8 cellular contexts compared by ENCODE assay signal in the genomic region with DNA sequence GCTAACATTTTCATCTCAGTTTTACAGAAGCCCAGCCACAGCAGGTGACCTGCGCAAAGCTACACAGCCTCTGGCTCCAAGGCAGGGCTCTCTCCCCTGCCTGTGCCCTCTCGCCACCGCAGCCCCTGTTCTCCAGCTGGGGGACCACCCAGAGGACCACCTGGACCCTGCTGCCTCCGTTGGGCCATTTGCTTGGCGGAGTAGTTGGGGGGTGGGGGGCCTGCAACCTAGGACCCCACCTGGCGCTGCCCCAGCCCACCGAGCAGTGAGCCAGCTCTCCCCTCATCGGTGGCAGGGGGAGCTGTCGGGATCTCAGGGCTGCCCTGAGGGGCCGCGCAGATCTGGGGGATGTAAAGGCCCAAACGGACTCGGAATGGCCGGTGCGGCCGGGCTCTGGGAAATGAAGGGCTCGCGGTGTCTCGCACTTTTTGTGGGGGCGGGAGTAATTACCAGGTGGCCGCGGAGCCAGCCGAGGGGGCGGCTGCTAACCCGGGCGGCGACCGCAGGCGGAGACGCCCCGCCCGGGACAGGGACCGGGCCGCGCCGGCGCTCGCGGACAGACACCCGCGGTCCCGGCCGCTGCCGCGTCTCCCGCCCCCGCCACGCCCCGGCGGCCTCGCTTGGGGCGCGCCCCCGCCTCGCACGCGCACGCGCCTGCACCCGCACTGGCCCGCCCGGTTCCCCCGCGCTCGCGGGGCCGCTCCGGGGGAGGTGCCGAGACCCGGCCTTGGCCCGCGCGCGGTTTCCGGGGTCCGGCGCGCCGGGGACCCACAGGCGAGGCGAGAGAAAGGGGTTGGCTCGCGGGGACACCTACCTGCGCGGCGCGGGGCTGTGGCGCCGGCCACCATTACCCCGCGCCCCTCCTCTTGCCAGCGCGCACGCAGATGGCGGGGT.
A peak's percentile ranks its signal among the peaks of the same experiment; 100 is the strongest.
DNase-seq lines count a peak whose midpoint lies in the region; TF ChIP-seq lines count a peak whose summit lies in the region.

No MANE protein-coding gene starts in this region.

- no peaks in the 10 kb centered on the region for H3K36me3 ChIP-seq in ES-I3 (ENCODE audit: insufficient read depth, low read length)
- H3K36me3 ChIP-seq in HUES48 (ENCODE audit: control insufficient read depth, insufficient read depth, low read length): no peaks in the 10 kb centered on the region
- no peaks in the 10 kb centered on the region for H3K36me3 ChIP-seq in neuron (ENCODE audit: insufficient read depth, low read length)

- H3K9ac ChIP-seq in ES-I3 (ENCODE audit: low read depth, low read length) (peak overlapping the region; percentile 58), HUES48 (ENCODE audit: low read depth, low read length) (peak overlapping the region; percentile 11; the same call in 1 of the 2 replicates)

- H3K9me3 ChIP-seq in ES-I3 (ENCODE audit: control insufficient read depth, insufficient read depth, low read length) (no peaks in the 10 kb centered on the region), HUES48 (ENCODE audit: control insufficient read depth, insufficient read depth, low read length) (no peaks in the 10 kb centered on the region), neuron (ENCODE audit: low read length) (no peaks in the 10 kb centered on the region)

- peak; percentile 73 for DNase-seq in activated T-cell treated with anti-CD3 and anti-CD28 coated beads, Interleukin-2, amount 50 U/mL, for 24 hours
- no peak for DNase-seq in fibroblast of mammary gland (ENCODE audit: low read depth)
- no peak for DNase-seq in NOMO-1 treated with dmso at 0.1 percent for 144 hours (lab: John Stamatoyannopoulos, UW; ENCODE audit: unreplicated experiment)
- DNase-seq in COLO829 (ENCODE audit: low spot score): no peak
- DNase-seq in OCI-M2 (lab: John Stamatoyannopoulos, UW; ENCODE audit: unreplicated experiment): no peak

- peak overlapping the region; percentile 82 for H3K27ac Mint-ChIP-seq in activated T-cell treated with anti-CD3 and anti-CD28 coated beads, Interleukin-2, amount 50 U/mL, for 24 hours

- H3K4me3 Mint-ChIP-seq in activated T-cell treated with anti-CD3 and anti-CD28 coated beads, Interleukin-2, amount 50 U/mL, for 24 hours: peak overlapping the region; percentile 63

- H3K4me1 ChIP-seq in ES-I3 (ENCODE audit: insufficient read depth, low read length): peaks cover 13% of the 10 kb centered on the region
- peaks cover 8% of the 10 kb centered on the region for H3K4me1 ChIP-seq in HUES48 (ENCODE audit: control insufficient read depth, insufficient read depth, low read length)
- peaks cover 38% of the 10 kb centered on the region for H3K4me1 ChIP-seq in neuron (ENCODE audit: insufficient read depth, low read length)

- TF ChIP-seq CTCF in fibroblast of mammary gland (conservative IDR thresholded peaks at IDR 0.05; ENCODE audit: control insufficient read depth, insufficient read depth, low read depth, low read length): no peak

- H3K36me3 Mint-ChIP-seq in activated T-cell treated with anti-CD3 and anti-CD28 coated beads, Interleukin-2, amount 50 U/mL, for 24 hours (ENCODE audit: low read depth): peaks cover 3% of the 10 kb centered on the region

- H2AFZ ChIP-seq in neuron (ENCODE audit: low read depth, low read length): peak overlapping the region; percentile 69

- H3K27ac ChIP-seq in HUES48 (ENCODE audit: low read depth, low read length): no peak overlapping the region

- peaks cover 73% of the 10 kb centered on the region for H3K4me1 Mint-ChIP-seq in activated T-cell treated with anti-CD3 and anti-CD28 coated beads, Interleukin-2, amount 50 U/mL, for 24 hours (ENCODE audit: low read depth)

- peak overlapping the region; percentile 69 for H3K4me3 ChIP-seq in HUES48 (ENCODE audit: low read depth, low read length)
- H3K4me3 ChIP-seq in fibroblast of mammary gland (ENCODE audit: control insufficient read depth, low read depth, low read length): peak overlapping the region; percentile 46
- H3K4me3 ChIP-seq in neuron (ENCODE audit: low read length): peak overlapping the region; percentile 48

- no peaks in the 10 kb centered on the region for H3K27me3 Mint-ChIP-seq in activated T-cell treated with anti-CD3 and anti-CD28 coated beads, Interleukin-2, amount 50 U/mL, for 24 hours

- H3K27me3 ChIP-seq in HUES48 (ENCODE audit: control insufficient read depth, insufficient read depth, low read length): peaks cover 16% of the 10 kb centered on the region
- peaks cover 8% of the 10 kb centered on the region for H3K27me3 ChIP-seq in neuron (ENCODE audit: insufficient read depth, low read length)

- H3K9me3 Mint-ChIP-seq in activated T-cell treated with anti-CD3 and anti-CD28 coated beads, Interleukin-2, amount 50 U/mL, for 24 hours: no peaks in the 10 kb centered on the region
